36 cellular contexts compared by ENCODE assay signal in the genomic region with DNA sequence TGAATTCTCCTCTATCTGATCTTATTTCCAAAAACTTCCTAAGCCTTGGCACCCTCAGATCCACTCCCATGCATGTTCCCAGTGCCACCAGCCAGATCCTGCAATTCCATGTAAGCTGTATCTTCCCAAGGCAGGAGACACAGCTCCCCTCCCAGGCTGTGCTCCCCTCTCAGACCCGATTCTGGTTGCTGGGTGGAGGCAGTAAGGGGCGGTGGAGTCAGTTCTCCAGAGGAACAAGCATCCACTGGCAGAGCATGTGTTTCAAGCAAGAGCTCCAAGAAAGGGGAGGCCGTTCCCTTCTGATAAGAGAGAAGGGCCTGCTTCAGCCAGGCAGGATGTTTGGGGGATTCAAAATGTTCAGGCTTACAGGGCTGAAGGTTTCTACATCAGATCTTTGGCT. TPM values are rescaled to one million over a fixed set of nuclear protein-coding genes. Genes with fewer than 3 reads are reported as not detected.
"Had no signal": no experiment of that assay in that cellular context is flagged by ENCODE, and none has a peak within 500 bp of the region (broad histone marks: within the 10 kb centered on the region; RNA-seq: fewer than 3 reads in every experiment).

No MANE protein-coding gene starts in this region.

- H3K4me1 ChIP-seq: body of pancreas, breast epithelium had no signal

- H3K4me3 Mint-ChIP-seq: activated B cell treated with CpG ODN at 0.5 μM for 24 hours; activated CD4-positive, alpha-beta memory T cell treated with anti-CD3 and anti-CD28 coated beads for 36 hours; activated naive CD4-positive, alpha-beta T cell treated with anti-CD3 and anti-CD28 coated beads, Interleukin-2, amount 10 ng/mL, durations not matched to agents 7 days and 5 days; activated naive CD8-positive, alpha-beta T cell treated with anti-CD3 and anti-CD28 coated beads, Interleukin-2, amount 10 ng/mL, durations not matched to agents 7 days and 5 days had no signal

- H3K9me3 ChIP-seq: body of pancreas, breast epithelium had no signal

- H3K4me2 ChIP-seq: PC-9 had no signal

- H3K36me3 ChIP-seq: breast epithelium had no signal

- H3K27me3 Mint-ChIP-seq: activated CD4-positive, alpha-beta memory T cell treated with anti-CD3 and anti-CD28 coated beads for 36 hours had no signal

- H2AFZ ChIP-seq: PC-9 had no signal

- H3K4me1 Mint-ChIP-seq: activated B cell treated with CpG ODN at 0.5 μM for 24 hours; activated naive CD4-positive, alpha-beta T cell treated with anti-CD3 and anti-CD28 coated beads, Interleukin-2, amount 10 ng/mL, durations not matched to agents 7 days and 5 days had no signal

- H3K27ac Mint-ChIP-seq: activated B cell treated with CpG ODN at 0.5 μM for 24 hours; activated CD4-positive, alpha-beta memory T cell treated with anti-CD3 and anti-CD28 coated beads for 36 hours; activated naive CD4-positive, alpha-beta T cell treated with anti-CD3 and anti-CD28 coated beads, Interleukin-2, amount 10 ng/mL, durations not matched to agents 7 days and 5 days; activated naive CD8-positive, alpha-beta T cell treated with anti-CD3 and anti-CD28 coated beads, Interleukin-2, amount 10 ng/mL, durations not matched to agents 7 days and 5 days had no signal

- H3K27ac ChIP-seq: body of pancreas, breast epithelium, PC-9, RWPE1, VCaP had no signal

- H3K36me3 Mint-ChIP-seq: activated CD4-positive, alpha-beta memory T cell treated with anti-CD3 and anti-CD28 coated beads for 36 hours had no signal

- DNase-seq: activated B cell treated with CpG ODN at 0.5 μM for 24 hours; activated CD4-positive, alpha-beta memory T cell treated with anti-CD3 and anti-CD28 coated beads for 36 hours; activated CD4-positive, alpha-beta T cell treated with anti-CD3 and anti-CD28 coated beads for 4 hours; activated CD4-positive, alpha-beta T cell treated with anti-CD3 and anti-CD28 coated beads, Interleukin-2, amount 50 U/mL, for 1 hour; activated CD4-positive, CD25-positive, alpha-beta regulatory T cell treated with anti-CD3 and anti-CD28 coated beads, Interleukin-2, amount 50 U/mL, for 72 hours; activated CD8-positive, alpha-beta memory T cell treated with anti-CD3 and anti-CD28 coated beads, Interleukin-2, amount 50 U/mL, for 4 hours; activated effector memory CD4-positive, alpha-beta T cell treated with Interleukin-2 at 50 U/mL for 16 hours; activated naive CD4-positive, alpha-beta T cell treated with anti-CD3 and anti-CD28 coated beads, Interleukin-2, amount 10 ng/mL, durations not matched to agents 7 days and 5 days; activated naive CD8-positive, alpha-beta T cell treated with anti-CD3 and anti-CD28 coated beads, Interleukin-2, amount 10 ng/mL, durations not matched to agents 7 days and 5 days; activated T-cell treated with anti-CD3 and anti-CD28 coated beads, Interleukin-2, amount 50 U/mL, for 48 hours; amygdala; body of pancreas; central memory CD4-positive, alpha-beta T cell; KBM-7; NCI-H1105; NCI-H1436; NCI-H1694; NCI-H1930; NCI-H2107; NCI-H2171; NCI-H510A; NCI-H526; NCI-H748 treated with DMSO at 0.1 percent for 48 hours; NK-92 treated with Interleukin-12 subunit alpha and Interleukin-12 subunit beta, amount 100 ng/mL, for 24 hours; PC-9; Right ventricle myocardium superior; SW 1271; T-helper 1 cell; T-helper 2 cell; T-helper 9 cell had no signal

- H3K4me3 ChIP-seq: body of pancreas, breast epithelium, PC-9 had no signal

- H3K9me3 Mint-ChIP-seq: activated B cell treated with CpG ODN at 0.5 μM for 24 hours; activated CD4-positive, alpha-beta memory T cell treated with anti-CD3 and anti-CD28 coated beads for 36 hours; activated naive CD4-positive, alpha-beta T cell treated with anti-CD3 and anti-CD28 coated beads, Interleukin-2, amount 10 ng/mL, durations not matched to agents 7 days and 5 days; activated naive CD8-positive, alpha-beta T cell treated with anti-CD3 and anti-CD28 coated beads, Interleukin-2, amount 10 ng/mL, durations not matched to agents 7 days and 5 days had no signal

- H3K27me3 ChIP-seq: body of pancreas, breast epithelium had no signal

RNA-seq across cellular contexts. Expression of gene FOXI1, which starts 13.0 kb away (rescaled TPM):
- total RNA-seq: activated B cell treated with CpG ODN at 0.5 μM for 24 hours; activated CD4-positive, alpha-beta memory T cell treated with anti-CD3 and anti-CD28 coated beads for 36 hours; activated naive CD8-positive, alpha-beta T cell treated with anti-CD3 and anti-CD28 coated beads, Interleukin-2, amount 10 ng/mL, durations not matched to agents 7 days and 5 days; astrocyte; body of pancreas; cerebellum; MCF 10A; PC-9; Right ventricle myocardium superior had no signal
